ENCODE assay signal across 8 cellular contexts in genomic region chrX:136711147-136711546, GRCh38.
A peak's percentile ranks its signal among the peaks of the same experiment; 100 is the strongest.
DNase-seq lines count a peak whose midpoint lies in the region; ATAC-seq and TF ChIP-seq lines count a peak whose summit lies in the region.

No MANE protein-coding gene starts in this region.

- POLR2A ChIA-PET in activated CD4-positive, alpha-beta memory T cell treated with anti-CD3 and anti-CD28 coated beads for 36 hours (lab: Charles Lee): interaction anchor here (0.7 to 1.1 kb wide), 2 partner anchors 56 to 167 kb away, joined by 3 read pairs; no protein-coding TSS in a partner anchor

- peaks cover 61% of the 10 kb centered on the region for H3K4me1 Mint-ChIP-seq in activated CD4-positive, alpha-beta memory T cell treated with anti-CD3 and anti-CD28 coated beads for 36 hours (ENCODE audit: low read depth)
- peaks cover 12% of the 10 kb centered on the region for H3K4me1 Mint-ChIP-seq in stimulated activated effector memory CD8-positive, alpha-beta T cell treated with anti-CD3 and anti-CD28 coated beads, Interleukin-12 subunit alpha, Interleukin-12 subunit beta, amount 100 ng/mL, for 72 hours

- peaks cover 0 to 41% (median 0%) of the 10 kb centered on the region in 9 donors for H3K36me3 ChIP-seq in heart right ventricle

- peak in 8 of 9 donors; percentile 28 to 62 (median 47) for TF ChIP-seq CTCF in heart right ventricle (IDR thresholded peaks at IDR 0.05)

- H3K9me3 Mint-ChIP-seq in activated CD4-positive, alpha-beta memory T cell treated with anti-CD3 and anti-CD28 coated beads for 36 hours: no peaks in the 10 kb centered on the region
- no peaks in the 10 kb centered on the region for H3K9me3 Mint-ChIP-seq in stimulated activated effector memory CD8-positive, alpha-beta T cell treated with anti-CD3 and anti-CD28 coated beads, Interleukin-12 subunit alpha, Interleukin-12 subunit beta, amount 100 ng/mL, for 72 hours

- no peak for TF ChIP-seq EP300 in Ishikawa (IDR thresholded peaks at IDR 0.05; ENCODE audit: borderline replicate concordance)

- DNase-seq in NCI-H748 (lab: John Stamatoyannopoulos, UW; ENCODE audit: unreplicated experiment) (peak; percentile 32), NCI-H748 treated with DMSO at 0.1 percent for 48 hours (lab: John Stamatoyannopoulos, UW) (no peak), heart right ventricle (peak; percentile 15 to 30), inferior parietal cortex (ENCODE audit: extremely low spot score) (no peak)
- DNase-seq in activated CD4-positive, alpha-beta memory T cell treated with anti-CD3 and anti-CD28 coated beads for 36 hours: peak; percentile 57
- DNase-seq in stimulated activated effector memory CD8-positive, alpha-beta T cell treated with anti-CD3 and anti-CD28 coated beads, Interleukin-12 subunit alpha, Interleukin-12 subunit beta, amount 100 ng/mL, for 72 hours (ENCODE audit: low spot score in 2 of 2): no peak

- H3K36me3 Mint-ChIP-seq in activated CD4-positive, alpha-beta memory T cell treated with anti-CD3 and anti-CD28 coated beads for 36 hours: peaks cover 10% of the 10 kb centered on the region
- H3K36me3 Mint-ChIP-seq in stimulated activated effector memory CD8-positive, alpha-beta T cell treated with anti-CD3 and anti-CD28 coated beads, Interleukin-12 subunit alpha, Interleukin-12 subunit beta, amount 100 ng/mL, for 72 hours: peaks cover 40% of the 10 kb centered on the region

- H3K4me3 ChIP-seq in heart right ventricle: no peak overlapping the region

- CTCF ChIA-PET in activated CD4-positive, alpha-beta memory T cell treated with anti-CD3 and anti-CD28 coated beads for 36 hours (lab: Charles Lee): interaction anchor here (0.6 to 1.5 kb wide), 3 partner anchors 15 to 214 kb away, joined by 3 to 5 read pairs (median 4); no protein-coding TSS in a partner anchor

- ATAC-seq in heart right ventricle: peak in 6 of 8 donors; percentile 55 to 86 (median 80)
- ATAC-seq in stimulated activated effector memory CD8-positive, alpha-beta T cell treated with anti-CD3 and anti-CD28 coated beads, Interleukin-12 subunit alpha, Interleukin-12 subunit beta, amount 100 ng/mL, for 72 hours: peak; percentile 54
- ATAC-seq in GM19452 (IDR thresholded peaks at IDR 0.05; ENCODE audit: unreplicated experiment): no peak

- peak; percentile 49 for TF ChIP-seq RAD21 in Ishikawa (IDR thresholded peaks at IDR 0.05; ENCODE audit: low read depth)

- peaks cover 0 to 35% (median 7%) of the 10 kb centered on the region in 9 donors for H3K4me1 ChIP-seq in heart right ventricle

- peak overlapping the region; percentile 93 for H3K27ac Mint-ChIP-seq in activated CD4-positive, alpha-beta memory T cell treated with anti-CD3 and anti-CD28 coated beads for 36 hours
- H3K27ac Mint-ChIP-seq in stimulated activated effector memory CD8-positive, alpha-beta T cell treated with anti-CD3 and anti-CD28 coated beads, Interleukin-12 subunit alpha, Interleukin-12 subunit beta, amount 100 ng/mL, for 72 hours: peak overlapping the region; percentile 97

- peak overlapping the region; percentile 1 for H3K4me3 Mint-ChIP-seq in activated CD4-positive, alpha-beta memory T cell treated with anti-CD3 and anti-CD28 coated beads for 36 hours
- H3K4me3 Mint-ChIP-seq in stimulated activated effector memory CD8-positive, alpha-beta T cell treated with anti-CD3 and anti-CD28 coated beads, Interleukin-12 subunit alpha, Interleukin-12 subunit beta, amount 100 ng/mL, for 72 hours: peak overlapping the region; percentile 53

- intact Hi-C loops in activated CD4-positive, alpha-beta memory T cell treated with anti-CD3 and anti-CD28 coated beads for 36 hours (cut with micrococcal nuclease): loop anchor here (1.0 to 10.0 kb wide), 7 partner anchors 36 to 486 kb away; partner anchors contain the start of gene ARHGEF6
- intact Hi-C loops in heart right ventricle (cut with DNase I): loop anchor here in 8 of 10 donors (5.0 to 10.0 kb wide), 5 partner anchors 54 to 216 kb away; partner anchors contain the start of gene RBMX (in 1 of the 8)

- no peaks in the 10 kb centered on the region for H3K9me3 ChIP-seq in heart right ventricle

- WGBS in heart right ventricle, 2 donors: 20 to 37% methylated on average over 1 of the region's 1 CpG

- H3K27ac ChIP-seq in heart right ventricle: peak overlapping the region in 2 of 10 donors; percentile 21 to 72

- peaks cover 0 to 15% (median 0%) of the 10 kb centered on the region in 7 donors for H3K27me3 ChIP-seq in heart right ventricle

- no peaks in the 10 kb centered on the region for H3K27me3 Mint-ChIP-seq in activated CD4-positive, alpha-beta memory T cell treated with anti-CD3 and anti-CD28 coated beads for 36 hours

TF ChIP-seq in Ishikawa, 13 proteins besides CTCF, POLR2A, EP300 and RAD21:
- no peak for TF ChIP-seq TAF1 (IDR thresholded peaks at IDR 0.05; ENCODE audit: low read depth)
- TF ChIP-seq, protein P1, sequence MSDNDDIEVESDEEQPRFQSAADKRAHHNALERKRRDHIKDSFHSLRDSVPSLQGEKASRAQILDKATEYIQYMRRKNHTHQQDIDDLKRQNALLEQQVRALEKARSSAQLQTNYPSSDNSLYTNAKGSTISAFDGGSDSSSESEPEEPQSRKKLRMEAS (IDR thresholded peaks at IDR 0.05): no peak
- TF ChIP-seq, protein P2, sequence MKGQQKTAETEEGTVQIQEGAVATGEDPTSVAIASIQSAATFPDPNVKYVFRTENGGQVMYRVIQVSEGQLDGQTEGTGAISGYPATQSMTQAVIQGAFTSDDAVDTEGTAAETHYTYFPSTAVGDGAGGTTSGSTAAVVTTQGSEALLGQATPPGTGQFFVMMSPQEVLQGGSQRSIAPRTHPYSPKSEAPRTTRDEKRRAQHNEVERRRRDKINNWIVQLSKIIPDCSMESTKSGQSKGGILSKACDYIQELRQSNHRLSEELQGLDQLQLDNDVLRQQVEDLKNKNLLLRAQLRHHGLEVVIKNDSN (IDR thresholded peaks at IDR 0.05): no peak

Comparison
In these comparisons a context has a peak if more than half of its experiments do, and no peak if none do; other contexts are left out.
1. DNase-seq: peak in NCI-H748 (single experiment), activated CD4-positive, alpha-beta memory T cell treated with anti-CD3 and anti-CD28 coated beads for 36 hours (single experiment) and heart right ventricle (2 of 2); none in NCI-H748 treated with DMSO at 0.1 percent for 48 hours (single experiment), stimulated activated effector memory CD8-positive, alpha-beta T cell treated with anti-CD3 and anti-CD28 coated beads, Interleukin-12 subunit alpha, Interleukin-12 subunit beta, amount 100 ng/mL, for 72 hours (0 of 2) and inferior parietal cortex (single experiment).